Comparison of ENCODE assay signal across 21 cellular contexts in the genomic region with DNA sequence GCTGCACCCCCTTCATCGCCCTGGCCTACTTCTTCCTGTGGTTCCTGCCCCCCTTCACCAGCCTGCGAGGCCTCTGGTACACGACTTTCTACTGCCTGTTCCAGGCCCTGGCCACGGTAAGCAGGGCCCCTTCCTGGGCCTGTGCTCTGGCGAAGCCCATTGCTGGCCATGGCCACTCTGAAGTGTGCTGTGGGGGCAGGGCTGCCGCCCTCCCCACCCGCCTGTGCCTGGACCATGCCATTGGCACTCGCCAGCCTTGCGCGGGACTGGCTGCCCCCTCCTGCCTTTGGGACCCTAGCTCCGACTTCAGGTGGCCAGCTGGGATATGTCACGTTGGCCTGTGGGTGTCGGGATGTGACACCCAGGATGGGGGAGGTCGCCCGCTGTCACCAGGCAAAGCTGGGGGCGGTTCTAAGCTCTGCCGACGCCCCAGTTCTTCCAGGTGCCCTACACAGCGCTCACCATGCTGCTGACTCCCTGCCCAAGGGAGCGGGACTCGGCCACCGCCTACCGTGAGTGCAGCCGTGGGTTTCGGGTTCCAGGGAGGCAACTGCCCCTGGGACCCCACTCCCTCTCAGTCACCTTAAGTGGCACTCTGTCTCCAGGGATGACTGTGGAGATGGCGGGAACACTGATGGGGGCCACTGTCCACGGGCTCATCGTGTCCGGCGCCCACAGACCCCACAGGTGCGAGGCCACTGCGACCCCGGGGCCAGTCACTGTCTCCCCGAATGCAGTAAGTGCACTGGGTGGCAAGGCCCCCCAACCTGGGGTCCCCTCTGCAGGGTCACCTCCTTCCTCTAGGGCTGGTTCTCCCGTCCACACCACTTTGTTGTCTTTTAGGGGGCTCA. TPM values are rescaled to one million over a fixed set of nuclear protein-coding genes. Genes with fewer than 3 reads are reported as not detected.
"Had no signal": no experiment of that assay in that cellular context is flagged by ENCODE, and none has a peak within 500 bp of the region (broad histone marks: within the 10 kb centered on the region; RNA-seq: fewer than 3 reads in every experiment).

No MANE protein-coding gene starts in this region.

- H3K27ac Mint-ChIP-seq: activated CD4-positive, alpha-beta T cell treated with anti-CD3 and anti-CD28 coated beads for 36 hours; activated naive CD8-positive, alpha-beta T cell; activated T-helper 1 cell treated with anti-CD3 and anti-CD28 coated beads, Interleukin-12 subunit alpha, Interleukin-12 subunit beta, Interleukin-2, Interleukin-4 antibody, amounts not matched to agents 30 ng/mL and 10 ng/mL and 1 ng/mL, durations not matched to agents 14 hours and 24 hours and 36 hours; neural progenitor cell; stimulated activated memory B cell treated with anti-CD40 and anti-IgM and Interleukin-4, amounts not matched to agents 10 μg/mL and 1 μg/mL and 100 μg/mL, for 72 hours; T-helper 2 cell treated with Interferon-gamma antibody and Interleukin-4, amounts not matched to agents 5 μg/mL and 100 μg/mL, for 36 hours had no signal

- H2AFZ ChIP-seq: neural progenitor cell, parathyroid adenoma had no signal

- FAIRE-seq: TTC549 had no signal

- H3K27me3 ChIP-seq: cardiac muscle cell, neural progenitor cell, spleen, testis, upper lobe of left lung had no signal

- DNase-seq: activated CD4-positive, alpha-beta T cell treated with anti-CD3 and anti-CD28 coated beads for 36 hours; activated CD4-positive, alpha-beta T cell treated with anti-CD3 and anti-CD28 coated beads, Interleukin-2, amount 50 U/mL, for 48 hours; activated T-cell treated with anti-CD3 and anti-CD28 coated beads for 4 hours; foreskin melanocyte; glutamatergic neuron; hypothalamus; islet precursor cell; left colon; spleen; stimulated activated CD4-positive, alpha-beta T cell treated with anti-CD3 and anti-CD28 coated beads, Interleukin-4, amount 100 ng/mL, for 4 hours; testis had no signal

- H3K9me3 Mint-ChIP-seq: activated T-helper 1 cell treated with anti-CD3 and anti-CD28 coated beads, Interleukin-12 subunit alpha, Interleukin-12 subunit beta, Interleukin-2, Interleukin-4 antibody, amounts not matched to agents 30 ng/mL and 10 ng/mL and 1 ng/mL, durations not matched to agents 14 hours and 24 hours and 36 hours; neural progenitor cell; stimulated activated memory B cell treated with anti-CD40 and anti-IgM and Interleukin-4, amounts not matched to agents 10 μg/mL and 1 μg/mL and 100 μg/mL, for 72 hours; T-helper 2 cell treated with Interferon-gamma antibody and Interleukin-4, amounts not matched to agents 5 μg/mL and 100 μg/mL, for 36 hours had no signal

- H3K9ac ChIP-seq: parathyroid adenoma had no signal

- H3K4me3 Mint-ChIP-seq: activated CD4-positive, alpha-beta T cell treated with anti-CD3 and anti-CD28 coated beads for 36 hours; activated naive CD8-positive, alpha-beta T cell; activated T-helper 1 cell treated with anti-CD3 and anti-CD28 coated beads, Interleukin-12 subunit alpha, Interleukin-12 subunit beta, Interleukin-2, Interleukin-4 antibody, amounts not matched to agents 30 ng/mL and 10 ng/mL and 1 ng/mL, durations not matched to agents 14 hours and 24 hours and 36 hours; neural progenitor cell; stimulated activated memory B cell treated with anti-CD40 and anti-IgM and Interleukin-4, amounts not matched to agents 10 μg/mL and 1 μg/mL and 100 μg/mL, for 72 hours; T-helper 2 cell treated with Interferon-gamma antibody and Interleukin-4, amounts not matched to agents 5 μg/mL and 100 μg/mL, for 36 hours had no signal

- H3K79me2 ChIP-seq: parathyroid adenoma had no signal

- H3K4me1 Mint-ChIP-seq: activated CD4-positive, alpha-beta T cell treated with anti-CD3 and anti-CD28 coated beads for 36 hours; stimulated activated memory B cell treated with anti-CD40 and anti-IgM and Interleukin-4, amounts not matched to agents 10 μg/mL and 1 μg/mL and 100 μg/mL, for 72 hours had no signal

- H3K27ac ChIP-seq: neural progenitor cell, parathyroid adenoma, spleen, testis, upper lobe of left lung had no signal

- H3K4me2 ChIP-seq: neural progenitor cell had no signal

- H3K9me3 ChIP-seq: spleen, testis, upper lobe of left lung had no signal

- H3K4me3 ChIP-seq: cardiac muscle cell, lung, neural progenitor cell, spleen, testis, upper lobe of left lung had no signal

- H3K36me3 Mint-ChIP-seq: activated naive CD8-positive, alpha-beta T cell; neural progenitor cell had no signal

- ATAC-seq: activated CD4-positive, alpha-beta T cell treated with anti-CD3 and anti-CD28 coated beads for 36 hours; left colon; stimulated activated memory B cell treated with anti-CD40 and anti-IgM and Interleukin-4, amounts not matched to agents 10 μg/mL and 1 μg/mL and 100 μg/mL, for 72 hours had no signal

- H3K36me3 ChIP-seq: cardiac muscle cell, neural progenitor cell, upper lobe of left lung had no signal

- H3K4me1 ChIP-seq: neural progenitor cell, parathyroid adenoma, spleen, testis, upper lobe of left lung had no signal

RNA-seq across cellular contexts. Expression of a gene that starts 7.2 kb away (rescaled TPM):
- total RNA-seq: activated CD4-positive, alpha-beta T cell treated with anti-CD3 and anti-CD28 coated beads for 36 hours; activated T-helper 1 cell treated with anti-CD3 and anti-CD28 coated beads, Interleukin-12 subunit alpha, Interleukin-12 subunit beta, Interleukin-2, Interleukin-4 antibody, amounts not matched to agents 30 ng/mL and 10 ng/mL and 1 ng/mL, durations not matched to agents 14 hours and 24 hours and 36 hours had no signal
